Comparison of ENCODE assay signal across 8 cellular contexts in genomic region chr10:14653271-14654161, GRCh38.
A peak's percentile ranks its signal among the peaks of the same experiment; 100 is the strongest.
DNase-seq lines count a peak whose midpoint lies in the region; ATAC-seq, FAIRE-seq and TF ChIP-seq lines count a peak whose summit lies in the region.

No MANE protein-coding gene starts in this region.

- TF ChIP-seq CTCF in HCT116 (IDR thresholded peaks at IDR 0.05 in 2 of 3, conservative IDR thresholded peaks at IDR 0.05 in 1 of 3; ENCODE audit: borderline replicate concordance in 1 of 3, insufficient read depth in 1 of 3, low read depth in 2 of 3, low read length in 2 of 3) (no peak), SU-DHL-6 (IDR thresholded peaks at IDR 0.05; ENCODE audit: insufficient read depth, low read length, poor library complexity, severe bottlenecking) (no peak), fibroblast of mammary gland (conservative IDR thresholded peaks at IDR 0.05; ENCODE audit: control insufficient read depth, insufficient read depth, low read depth, low read length) (no peak), pancreas (IDR thresholded peaks at IDR 0.05) (no peak)

- FAIRE-seq in pancreas (lab: Jason Lieb, UNC), result no peak

- peak; percentile 22 for DNase-seq in ACHN
- DNase-seq in HCT116 (ENCODE audit: low read depth, low spot score), result no peak
- peak; percentile 43 for DNase-seq in fibroblast of mammary gland (ENCODE audit: low read depth)
- peak in 4 of 6 donors; percentile 35 to 60 (median 51) for DNase-seq in pancreas
- DNase-seq in NK-92 treated with Interleukin-12 subunit alpha and Interleukin-12 subunit beta, amount 100 ng/mL, for 24 hours (lab: John Stamatoyannopoulos, UW), result no peak

- RAD21 ChIA-PET in HCT116 (lab: Charles Lee; ENCODE audit: low non-redundant PET in 1 of 2, low total read pairs in 2 of 2, uncharacterized antibody in 2 of 2, unreplicated experiment in 2 of 2), result no interaction called here

- POLR2A ChIA-PET in HCT116 (lab: Charles Lee), result no interaction called here

- H3K27ac ChIP-seq in HCT116 (ENCODE audit: low read depth, low read length), result no peak overlapping the region
- H3K27ac ChIP-seq in SU-DHL-6 (ENCODE audit: low read depth, low read length), result peak overlapping the region; percentile 98
- H3K27ac ChIP-seq in pancreas, result peak overlapping the region; percentile 65 to 84 (median 78)

- H3K4me1 ChIP-seq in HCT116 (ENCODE audit: control insufficient read depth in 1 of 2, insufficient read depth in 2 of 2, low read length in 2 of 2) (peaks cover 11 to 17% of the 10 kb centered on the region in 2 experiments), pancreas (peaks cover 21 to 27% (median 26%) of the 10 kb centered on the region in 3 donors)

- H3K9me2 ChIP-seq in HCT116 (ENCODE audit: insufficient read depth) (no peaks in the 10 kb centered on the region), SU-DHL-6 (replicated peaks; ENCODE audit: insufficient read depth, low read length) (no peaks in the 10 kb centered on the region)

- CTCF ChIA-PET in HCT116 (lab: Charles Lee), result no interaction called here

- intact Hi-C loops in HCT116 (cut with micrococcal nuclease) (no loop called here), pancreas (cut with DNase I) (no loop called here)

- TF ChIP-seq POLR2A in HCT116 (IDR thresholded peaks at IDR 0.05; ENCODE audit: borderline replicate concordance, extremely low read depth, insufficient read depth, insufficient read length), result no peak

- H3K9ac ChIP-seq in HCT116 (ENCODE audit: low read length) (no peak overlapping the region), SU-DHL-6 (ENCODE audit: low read length) (peak overlapping the region; percentile 48)

- H2AFZ ChIP-seq in HCT116 (ENCODE audit: low read depth, low read length, poor library complexity, severe bottlenecking) (no peak overlapping the region), SU-DHL-6 (ENCODE audit: low read depth, low read length, severe bottlenecking) (peak overlapping the region; percentile 38)

- H3K9me3 ChIP-seq in HCT116 (ENCODE audit: control insufficient read depth in 1 of 2, insufficient read depth in 1 of 2, low read depth in 1 of 2, low read length in 2 of 2) (no peaks in the 10 kb centered on the region), SU-DHL-6 (ENCODE audit: insufficient read depth, low read length) (no peaks in the 10 kb centered on the region), pancreas (no peaks in the 10 kb centered on the region)

- H3K79me2 ChIP-seq in HCT116 (ENCODE audit: insufficient read depth, low read length), result no peaks in the 10 kb centered on the region
- no peaks in the 10 kb centered on the region for H3K79me2 ChIP-seq in SU-DHL-6 (ENCODE audit: insufficient read depth, low read length)

- ATAC-seq in HCT116 (no peak), pancreas (peak; percentile 89 to 93 (median 90)), HG02885 (IDR thresholded peaks at IDR 0.05; ENCODE audit: poor library complexity, unreplicated experiment) (no peak), GM21528 (IDR thresholded peaks at IDR 0.05; ENCODE audit: low FRiP score, unreplicated experiment) (no peak)

- in situ Hi-C loops in ACHN (cut with HindIII; ENCODE audit: low pct_ligation_motif_present, low pct_unique_long_range_greater_than_20kb, low sequenced_read_pairs), result no loop called here

- WGBS in pancreas, 2 donors, result 8 to 11% methylated on average over 8 of the region's 8 CpGs

- peaks cover 48% of the 10 kb centered on the region for H3F3A ChIP-seq in SU-DHL-6 (ENCODE audit: insufficient read depth)

- TF ChIP-seq RAD21 in HCT116 (IDR thresholded peaks at IDR 0.05; ENCODE audit: low read depth), result no peak

- H4K20me1 ChIP-seq in HCT116 (ENCODE audit: insufficient read depth) (no peaks in the 10 kb centered on the region), SU-DHL-6 (ENCODE audit: low read depth, low read length) (no peaks in the 10 kb centered on the region)

- H3K4me3 ChIP-seq in HCT116 (replicated peaks in 1 of 2; ENCODE audit: low read depth in 1 of 2, low read length in 2 of 2), result no peak overlapping the region
- no peak overlapping the region for H3K4me3 ChIP-seq in SU-DHL-6 (ENCODE audit: insufficient read depth, low read length, poor library complexity, severe bottlenecking)
- H3K4me3 ChIP-seq in fibroblast of mammary gland (ENCODE audit: control insufficient read depth, low read depth, low read length), result no peak overlapping the region
- no peak overlapping the region for H3K4me3 ChIP-seq in pancreas

- H3K4me2 ChIP-seq in HCT116 (ENCODE audit: low read length) (peak overlapping the region; percentile 20), SU-DHL-6 (ENCODE audit: low read depth, low read length, poor library complexity, severe bottlenecking) (peak overlapping the region; percentile 73)

- H3K27me3 ChIP-seq in HCT116 (ENCODE audit: insufficient read depth, low read length) (no peaks in the 10 kb centered on the region), SU-DHL-6 (ENCODE audit: low read length) (no peaks in the 10 kb centered on the region), pancreas (no peaks in the 10 kb centered on the region)

- H3K36me3 ChIP-seq in HCT116 (ENCODE audit: control insufficient read depth in 1 of 2, insufficient read depth in 2 of 2, low read length in 2 of 2), result no peaks in the 10 kb centered on the region
- H3K36me3 ChIP-seq in SU-DHL-6 (ENCODE audit: low read length), result no peaks in the 10 kb centered on the region
- H3K36me3 ChIP-seq in pancreas, result no peaks in the 10 kb centered on the region

- no TSS peak for BruUV-seq in HCT116 (replicated peaks; lab: Mats Ljungman, UMichigan)

TF ChIP-seq in HCT116, 20 proteins besides CTCF, POLR2A, EP300 and RAD21:
- TF ChIP-seq EZH2 (IDR thresholded peaks at IDR 0.05) (no peak), JUND (IDR thresholded peaks at IDR 0.05) (no peak), YY1 (IDR thresholded peaks at IDR 0.05; ENCODE audit: extremely low read depth, insufficient replicate concordance, low read depth, low read length) (no peak), ELF1 (IDR thresholded peaks at IDR 0.05; ENCODE audit: borderline replicate concordance, low read depth) (no peak), CEBPB (IDR thresholded peaks at IDR 0.05; ENCODE audit: low read depth) (no peak), ZNF274 (IDR thresholded peaks at IDR 0.05; ENCODE audit: low read depth, low read length) (no peak), SP1 (IDR thresholded peaks at IDR 0.05; ENCODE audit: low read depth) (no peak), SIN3A (IDR thresholded peaks at IDR 0.05; ENCODE audit: low read depth) (no peak), REST (IDR thresholded peaks at IDR 0.05; ENCODE audit: low read depth) (no peak)
- TF ChIP-seq, protein P1, sequence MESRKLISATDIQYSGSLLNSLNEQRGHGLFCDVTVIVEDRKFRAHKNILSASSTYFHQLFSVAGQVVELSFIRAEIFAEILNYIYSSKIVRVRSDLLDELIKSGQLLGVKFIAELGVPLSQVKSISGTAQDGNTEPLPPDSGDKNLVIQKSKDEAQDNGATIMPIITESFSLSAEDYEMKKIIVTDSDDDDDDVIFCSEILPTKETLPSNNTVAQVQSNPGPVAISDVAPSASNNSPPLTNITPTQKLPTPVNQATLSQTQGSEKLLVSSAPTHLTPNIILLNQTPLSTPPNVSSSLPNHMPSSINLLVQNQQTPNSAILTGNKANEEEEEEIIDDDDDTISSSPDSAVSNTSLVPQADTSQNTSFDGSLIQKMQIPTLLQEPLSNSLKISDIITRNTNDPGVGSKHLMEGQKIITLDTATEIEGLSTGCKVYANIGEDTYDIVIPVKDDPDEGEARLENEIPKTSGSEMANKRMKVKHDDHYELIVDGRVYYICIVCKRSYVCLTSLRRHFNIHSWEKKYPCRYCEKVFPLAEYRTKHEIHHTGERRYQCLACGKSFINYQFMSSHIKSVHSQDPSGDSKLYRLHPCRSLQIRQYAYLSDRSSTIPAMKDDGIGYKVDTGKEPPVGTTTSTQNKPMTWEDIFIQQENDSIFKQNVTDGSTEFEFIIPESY (IDR thresholded peaks at IDR 0.05; ENCODE audit: extremely low read depth, insufficient replicate concordance, low read length), result no peak

Comparison
In these comparisons a context has a peak if more than half of its experiments do, and no peak if none do; other contexts are left out.
1. DNase-seq: peak in ACHN (single experiment), fibroblast of mammary gland (single experiment) and pancreas (4 of 6); none in HCT116 (single experiment) and NK-92 treated with Interleukin-12 subunit alpha and Interleukin-12 subunit beta, amount 100 ng/mL, for 24 hours (single experiment).
2. ATAC-seq: peak in pancreas (4 of 4); none in HCT116 (single experiment), HG02885 (single experiment) and GM21528 (single experiment).